Comparison of ENCODE assay signal across 8 cellular contexts in genomic region chr10:104330168-104331117, GRCh38. TPM values are rescaled to one million over a fixed set of nuclear protein-coding genes. Genes with fewer than 3 reads are reported as not detected.
A peak's percentile ranks its signal among the peaks of the same experiment; 100 is the strongest.
DNase-seq lines count a peak whose midpoint lies in the region; ATAC-seq and TF ChIP-seq lines count a peak whose summit lies in the region.

No MANE protein-coding gene starts in this region.

- DNase-seq in WTC11 (ENCODE audit: low spot score) = no peak
- peak; percentile 77 for DNase-seq in foreskin melanocyte
- peak; percentile 90 for DNase-seq in posterior vena cava (ENCODE audit: low spot score)
- DNase-seq in HT-29 (ENCODE audit: low spot score) = no peak

- no peak for ATAC-seq in WTC11
- ATAC-seq in GM18868 (IDR thresholded peaks at IDR 0.05; ENCODE audit: unreplicated experiment) = no peak
- no peak for ATAC-seq in HG02763 (IDR thresholded peaks at IDR 0.05; ENCODE audit: unreplicated experiment)
- no peak for ATAC-seq in HG02759 (IDR thresholded peaks at IDR 0.05; ENCODE audit: unreplicated experiment)

- peaks cover 97% of the 10 kb centered on the region for H3K4me1 Mint-ChIP-seq in WTC11

- 0 out of 2 replicates have a peak, but pooled peaks cover 2% of the 10 kb centered on the region for H3K36me3 Mint-ChIP-seq in WTC11

- no peaks in the 10 kb centered on the region for H3K27me3 Mint-ChIP-seq in WTC11 (ENCODE audit: low read depth)

- CTCF ChIA-PET in WTC11 (lab: Charles Lee) = interaction anchor here (1.3 to 4.4 kb wide), 5 partner anchors 8 to 56 kb away, joined by 5 to 19 read pairs (median 9); partner anchors contain the start of genes CFAP58 and ITPRIP

- H3K27ac ChIP-seq in DOHH2 (ENCODE audit: low read depth, low read length) = no peak overlapping the region

- H3K4me3 ChIP-seq in DOHH2 (ENCODE audit: low read length) = no peak overlapping the region

- H3K9me2 ChIP-seq in DOHH2 (replicated peaks; ENCODE audit: control insufficient read depth, low read length) = no peaks in the 10 kb centered on the region

- no peak for TF ChIP-seq CTCF in DOHH2 (IDR thresholded peaks at IDR 0.05; ENCODE audit: low read depth, low read length, poor library complexity, severe bottlenecking)
- TF ChIP-seq CTCF in WTC11 (IDR thresholded peaks at IDR 0.05) = no peak

- peaks cover 40% of the 10 kb centered on the region for H4K20me1 ChIP-seq in DOHH2 (ENCODE audit: control insufficient read depth, insufficient read depth, low read depth, low read length)

- POLR2A ChIA-PET in WTC11 (lab: Charles Lee) = interaction anchor here (1.0 kb wide), 1 partner anchor 9 kb away, joined by 3 read pairs; no protein-coding TSS in a partner anchor

- peaks cover 14% of the 10 kb centered on the region for H3K36me3 ChIP-seq in DOHH2 (ENCODE audit: control insufficient read depth, low read length)

- peak overlapping the region; percentile 98 for H3K27ac Mint-ChIP-seq in WTC11

- peaks cover 100% of the 10 kb centered on the region for H3K79me2 ChIP-seq in DOHH2 (ENCODE audit: control insufficient read depth, low read length)

- no peak overlapping the region for H3K4me3 Mint-ChIP-seq in WTC11

- H3K9me3 ChIP-seq in DOHH2 (ENCODE audit: control insufficient read depth, insufficient read depth, low read length) = no peaks in the 10 kb centered on the region

- H3K27me3 ChIP-seq in DOHH2 (ENCODE audit: control insufficient read depth, low read length) = no peaks in the 10 kb centered on the region

- H3F3A ChIP-seq in DOHH2 (ENCODE audit: control insufficient read depth, insufficient read depth) = peaks cover 3% of the 10 kb centered on the region; the same call in 1 of the 2 replicates

- H3K9me3 Mint-ChIP-seq in WTC11 = no peaks in the 10 kb centered on the region

- H3K4me1 ChIP-seq in DOHH2 (ENCODE audit: control insufficient read depth, low read length) = peaks cover 46% of the 10 kb centered on the region

- intact Hi-C loops in posterior vena cava (cut with DNase I) = no loop called here

- H3K4me2 ChIP-seq in DOHH2 (ENCODE audit: low read length) = peak overlapping the region; percentile 56; the same call in 1 of the 2 replicates

TF ChIP-seq in WTC11, 78 proteins besides CTCF, POLR2A, EP300 and RAD21:
- no peak for TF ChIP-seq RORB (CRISPR knock-in tag; IDR thresholded peaks at IDR 0.05)

RNA-seq across cellular contexts. Expression of gene ITPRIP, which starts 7.8 kb away (rescaled TPM):
- total RNA-seq in WTC11 (2021) = 13.0 to 16.8 TPM (median 13.4 TPM) in 3 replicates
- total RNA-seq in posterior vena cava = 10 to 100 TPM; 22.4 to 36.8 TPM
- total RNA-seq in HT-29 (2014; rRNA removed; shearing (Covaris generic)) = 1.9 and 2.4 TPM in 2 replicates

RNA-seq across cellular contexts. Expression of gene CFAP58, which starts 23.2 kb away (rescaled TPM):
- 0.92 to 1.1 TPM (median 1.0 TPM) in 3 replicates for total RNA-seq in WTC11 (2021)
- under 1 TPM; 0.46 to 0.86 TPM for total RNA-seq in posterior vena cava
- total RNA-seq in HT-29 (2014; rRNA removed; shearing (Covaris generic)) = 0.03 TPM in 1 of 2 replicates, not detected in the other

Comparison
In these comparisons a context has a peak if more than half of its experiments do, and no peak if none do; other contexts are left out.
1. DNase-seq: peak in foreskin melanocyte (single experiment) and posterior vena cava (single experiment); none in WTC11 (single experiment) and HT-29 (single experiment).